In the genomic region with DNA sequence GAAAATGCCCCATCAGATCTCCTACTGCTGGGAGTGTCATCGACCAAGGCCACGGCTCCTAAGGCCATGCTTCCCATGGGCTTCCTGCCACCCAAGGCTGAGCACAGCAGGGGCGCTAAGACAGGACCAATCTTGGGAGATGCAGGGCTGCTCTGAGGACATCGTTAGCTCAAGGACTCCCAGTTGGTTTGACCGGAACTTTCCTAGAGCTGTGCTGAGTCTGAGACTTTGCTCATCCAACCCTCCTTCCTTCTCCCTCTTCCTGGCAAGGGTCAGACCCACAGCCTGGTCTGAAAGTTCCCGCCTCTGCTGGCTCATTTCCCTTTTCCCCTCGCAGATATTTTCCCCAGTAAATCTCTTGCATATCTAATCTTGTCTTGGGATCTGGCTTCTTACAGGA, we compare ENCODE assay signal across 32 cellular contexts. TPM values are rescaled to one million over a fixed set of nuclear protein-coding genes. Genes with fewer than 3 reads are reported as not detected.
A peak's percentile ranks its signal among the peaks of the same experiment; 100 is the strongest.
DNase-seq lines count a peak whose midpoint lies in the region; ATAC-seq, FAIRE-seq and TF ChIP-seq lines count a peak whose summit lies in the region.
"Had no signal": no experiment of that assay in that cellular context is flagged by ENCODE, and none has a peak within 500 bp of the region (broad histone marks: within the 10 kb centered on the region; RNA-seq: fewer than 3 reads in every experiment).

No MANE protein-coding gene starts in this region.

- intact Hi-C loops in Right ventricle myocardium superior (cut with DNase I): no loop called here
- intact Hi-C loops in left ventricle myocardium inferior (cut with micrococcal nuclease): no loop called here
- intact Hi-C loops in upper lobe of right lung (cut with DNase I): no loop called here
- intact Hi-C loops in A673 (cut with micrococcal nuclease; ENCODE audit: unreplicated experiment): no loop called here

- no peak overlapping the region for H2BK12ac ChIP-seq in H1 (ENCODE audit: low read depth, low read length)

- H2BK20ac ChIP-seq in H1 (ENCODE audit: low read length): no peak overlapping the region

- H3K56ac ChIP-seq in H1 (replicated peaks; ENCODE audit: insufficient read length, low read depth, low read length): no peak overlapping the region

- H3K4ac ChIP-seq in H1 (replicated peaks; ENCODE audit: insufficient read length, low read depth, low read length): no peak overlapping the region

- no peaks in the 10 kb centered on the region for H3K79me1 ChIP-seq in H1 (ENCODE audit: low read depth, low read length)

- H3K4me1 Mint-ChIP-seq in mesothelial cell of epicardium: peaks cover 39% of the 10 kb centered on the region

- H4K91ac ChIP-seq in H1 (replicated peaks; ENCODE audit: insufficient read length, low read length): no peak overlapping the region

- H3K18ac ChIP-seq in H1 (ENCODE audit: extremely low read depth, low read length): no peak overlapping the region

- H3K4me2 ChIP-seq in H1 (ENCODE audit: insufficient read depth in 1 of 2, low read depth in 2 of 2, low read length in 2 of 2): no peak overlapping the region

- no peaks in the 10 kb centered on the region for H3K9me3 ChIP-seq in left ventricle myocardium inferior (replicated peaks)
- H3K9me3 ChIP-seq in H1 (ENCODE audit: insufficient read depth in 2 of 2, low read depth in 1 of 2, low read length in 1 of 2): no peaks in the 10 kb centered on the region
- no peaks in the 10 kb centered on the region for H3K9me3 ChIP-seq in upper lobe of right lung
- no peaks in the 10 kb centered on the region for H3K9me3 ChIP-seq in A673 (ENCODE audit: low read depth, low read length, poor library complexity, severe bottlenecking)
- H3K9me3 ChIP-seq in Peyer's patch: no peaks in the 10 kb centered on the region
- H3K9me3 ChIP-seq: colonic mucosa, mucosa of descending colon, upper lobe of left lung had no signal

- no peaks in the 10 kb centered on the region for H3K9me3 Mint-ChIP-seq in mesothelial cell of epicardium
- H3K9me3 Mint-ChIP-seq: CD8-positive, alpha-beta T cell; effector memory CD8-positive, alpha-beta T cell; natural killer cell treated with Interleukin-12 subunit alpha and Interleukin-12 subunit beta and Interleukin-15 and Interleukin-18, amount 100 ng/mL, for 72 hours; stimulated activated effector memory CD8-positive, alpha-beta T cell treated with anti-CD3 and anti-CD28 coated beads, Interleukin-12 subunit alpha, Interleukin-12 subunit beta, amount 100 ng/mL, for 72 hours had no signal

- H3K27ac ChIP-seq in left ventricle myocardium inferior (replicated peaks) (no peak overlapping the region), H1 (ENCODE audit: low read depth, low read length) (no peak overlapping the region), upper lobe of right lung (no peak overlapping the region), A673 (ENCODE audit: low read depth, low read length, poor library complexity, severe bottlenecking) (no peak overlapping the region), Peyer's patch (no peak overlapping the region)
- H3K27ac ChIP-seq: colonic mucosa, VCaP had no signal

- CTCF ChIA-PET in H1 (lab: Charles Lee; ENCODE audit: partially characterized antibody): interaction anchor here (1.3 kb wide), 2 partner anchors 58 to 139 kb away, joined by 3 to 4 read pairs; partner anchors contain the start of gene EPHB3
- CTCF ChIA-PET in A673 (lab: Charles Lee): no interaction called here

- POLR2A ChIA-PET in H1 (lab: Charles Lee; ENCODE audit: partially characterized antibody) (interaction anchor here (1.0 to 1.3 kb wide), 2 partner anchors 16 to 93 kb away, joined by 3 to 4 read pairs; partner anchors contain the start of gene MAGEF1), A673 (lab: Charles Lee; ENCODE audit: low non-redundant PET) (interaction anchor here (0.5 kb wide), 1 partner anchor 13 kb away, joined by 4 read pairs; no protein-coding TSS in a partner anchor)

- H2BK120ac ChIP-seq in H1 (replicated peaks; ENCODE audit: low read depth, low read length): no peak overlapping the region

- no peak for TF ChIP-seq POLR2A in H1 (IDR thresholded peaks at IDR 0.05; ENCODE audit: control extremely low read depth in 1 of 2, low read depth in 2 of 2, low read length in 2 of 2)
- TF ChIP-seq POLR2A in Peyer's patch (IDR thresholded peaks at IDR 0.05): no peak

- 92% methylated on average over 7 of the region's 7 CpGs; no CpG with 5 or more reads in 1 of the 2 experiments for WGBS in H1 (ENCODE audit: extremely low coverage in 1 of 2, insufficient coverage in 1 of 2, insufficient read length in 1 of 2, insufficient replicate concordance in 2 of 2, low coverage in 1 of 2, low lambda C conversion rate in 2 of 2, missing lambda C conversion rate in 1 of 2), 2 experiments

- H3K4me1 ChIP-seq in left ventricle myocardium inferior (peaks cover 25% of the 10 kb centered on the region), H1 (replicated peaks in 1 of 4; ENCODE audit: control insufficient read depth in 3 of 4, insufficient read depth in 4 of 4, low read length in 3 of 4) (no peaks in the 10 kb centered on the region), upper lobe of right lung (peaks cover 9% of the 10 kb centered on the region), A673 (ENCODE audit: insufficient read depth, low read length, poor library complexity, severe bottlenecking) (no peaks in the 10 kb centered on the region), Peyer's patch (peaks cover 0 to 10% (median 0%) of the 10 kb centered on the region in 4 donors)
- H3K4me1 ChIP-seq: colonic mucosa had no signal

- no peak for FAIRE-seq in H1 (lab: Jason Lieb, UNC)
- FAIRE-seq in frontal cortex (lab: Jason Lieb, UNC): no peak
- FAIRE-seq: A204.1, kidney had no signal

- H3K27me3 ChIP-seq in left ventricle myocardium inferior (ENCODE audit: low read depth) (no peaks in the 10 kb centered on the region), H1 (replicated peaks in 1 of 4; ENCODE audit: control insufficient read depth in 3 of 4, extremely low read depth in 1 of 4, insufficient read depth in 3 of 4, low read length in 3 of 4) (peaks cover 0 to 3% (median 0%) of the 10 kb centered on the region in 4 experiments; a peak in 2 of 7 replicates), upper lobe of right lung (no peaks in the 10 kb centered on the region), A673 (replicated peaks; ENCODE audit: insufficient read depth, low read depth, low read length, poor library complexity) (no peaks in the 10 kb centered on the region), Peyer's patch (no peaks in the 10 kb centered on the region)
- H3K27me3 ChIP-seq: colonic mucosa, upper lobe of left lung had no signal

- H3K79me2 ChIP-seq in H1 (ENCODE audit: control insufficient read depth in 1 of 2, insufficient read depth in 2 of 2, low read length in 2 of 2): no peaks in the 10 kb centered on the region

- peak overlapping the region; percentile 28 for H4K8ac ChIP-seq in H1 (ENCODE audit: extremely low read depth, insufficient read depth, low read length)

- H3K27ac Mint-ChIP-seq in mesothelial cell of epicardium: peak overlapping the region; percentile 0
- H3K27ac Mint-ChIP-seq: activated CD4-positive, alpha-beta T cell treated with anti-CD3 and anti-CD28 coated beads for 36 hours; CD8-positive, alpha-beta T cell; effector memory CD8-positive, alpha-beta T cell; natural killer cell treated with Interleukin-12 subunit alpha and Interleukin-12 subunit beta and Interleukin-15 and Interleukin-18, amount 100 ng/mL, for 72 hours had no signal

- no peaks in the 10 kb centered on the region for H3K23me2 ChIP-seq in H1 (ENCODE audit: low read depth, low read length)

- ATAC-seq in Right ventricle myocardium superior (ENCODE audit: poor library complexity) (peak; percentile 70), upper lobe of right lung (peak; percentile 34)
- ATAC-seq: activated CD4-positive, alpha-beta T cell treated with anti-CD3 and anti-CD28 coated beads for 36 hours; esophagus mucosa; HCT116; natural killer cell treated with Interleukin-12 subunit alpha and Interleukin-12 subunit beta and Interleukin-15 and Interleukin-18, amount 100 ng/mL, for 72 hours had no signal

- H2BK15ac ChIP-seq in H1 (ENCODE audit: low read length): no peak overlapping the region

- no peak overlapping the region for H4K5ac ChIP-seq in H1 (ENCODE audit: insufficient read length, low read depth, low read length)

- H2BK5ac ChIP-seq in H1 (ENCODE audit: low read depth, low read length): no peak overlapping the region

- no peak overlapping the region for H3K9ac ChIP-seq in H1 (replicated peaks in 1 of 4; ENCODE audit: extremely low read depth in 1 of 4, low read depth in 3 of 4, low read length in 3 of 4)

- no peak overlapping the region for H2AFZ ChIP-seq in H1 (ENCODE audit: low read length)

- no peak overlapping the region for H2AK5ac ChIP-seq in H1 (ENCODE audit: low read depth, low read length)

- no peaks in the 10 kb centered on the region for H3K27me3 Mint-ChIP-seq in mesothelial cell of epicardium (ENCODE audit: low read depth)

- H3K4me3 ChIP-seq in left ventricle myocardium inferior (no peak overlapping the region), H1 (ENCODE audit: extremely low read depth in 1 of 4, insufficient read depth in 2 of 4, low read depth in 3 of 4, low read length in 4 of 4) (no peak overlapping the region), upper lobe of right lung (no peak overlapping the region), A673 (ENCODE audit: low read depth, low read length, poor library complexity, severe bottlenecking) (no peak overlapping the region), Peyer's patch (no peak overlapping the region)
- H3K4me3 ChIP-seq: colonic mucosa, lung, mucosa of descending colon, upper lobe of left lung had no signal

- no peak overlapping the region for H3K4me3 Mint-ChIP-seq in mesothelial cell of epicardium
- H3K4me3 Mint-ChIP-seq: activated CD4-positive, alpha-beta T cell treated with anti-CD3 and anti-CD28 coated beads for 36 hours; activated naive CD8-positive, alpha-beta T cell; CD8-positive, alpha-beta T cell; natural killer cell treated with Interleukin-12 subunit alpha and Interleukin-12 subunit beta and Interleukin-15 and Interleukin-18, amount 100 ng/mL, for 72 hours; stimulated activated effector memory CD8-positive, alpha-beta T cell treated with anti-CD3 and anti-CD28 coated beads, Interleukin-12 subunit alpha, Interleukin-12 subunit beta, amount 100 ng/mL, for 72 hours had no signal

- no peaks in the 10 kb centered on the region for H4K20me1 ChIP-seq in H1 (replicated peaks in 1 of 2; ENCODE audit: control insufficient read depth in 1 of 2, insufficient read depth in 2 of 2, low read length in 2 of 2)

- no peaks in the 10 kb centered on the region for H3K36me3 Mint-ChIP-seq in mesothelial cell of epicardium
- H3K36me3 Mint-ChIP-seq: activated naive CD8-positive, alpha-beta T cell; CD8-positive, alpha-beta T cell; natural killer cell treated with Interleukin-12 subunit alpha and Interleukin-12 subunit beta and Interleukin-15 and Interleukin-18, amount 100 ng/mL, for 72 hours had no signal

- no peak for TF ChIP-seq RAD21 in H1 (IDR thresholded peaks at IDR 0.05 in 1 of 2, conservative IDR thresholded peaks at IDR 0.05 in 1 of 2; ENCODE audit: low read depth in 2 of 2, low read length in 2 of 2)

- TF ChIP-seq CTCF in left ventricle myocardium inferior (IDR thresholded peaks at IDR 0.05; ENCODE audit: borderline replicate concordance): no peak
- TF ChIP-seq CTCF in H1 (IDR thresholded peaks at IDR 0.05; ENCODE audit: control extremely low read depth in 1 of 3, insufficient read depth in 1 of 3, low read depth in 1 of 3, low read length in 3 of 3): no peak
- no peak for TF ChIP-seq CTCF in mesothelial cell of epicardium (IDR thresholded peaks at IDR 0.05; ENCODE audit: unreplicated experiment)
- TF ChIP-seq CTCF in upper lobe of right lung (IDR thresholded peaks at IDR 0.05): no peak
- TF ChIP-seq CTCF in A673 (conservative IDR thresholded peaks at IDR 0.05; ENCODE audit: low read depth, low read length): no peak
- no peak for TF ChIP-seq CTCF in Peyer's patch (IDR thresholded peaks at IDR 0.05)

- no TSS peak for BruUV-seq in A673 (replicated peaks; lab: Mats Ljungman, UMichigan)

- H3K36me3 ChIP-seq in left ventricle myocardium inferior: no peaks in the 10 kb centered on the region
- H3K36me3 ChIP-seq in H1 (ENCODE audit: control insufficient read depth in 2 of 4, insufficient read depth in 4 of 4, low read length in 3 of 4): no peaks in the 10 kb centered on the region
- H3K36me3 ChIP-seq in upper lobe of right lung: no peaks in the 10 kb centered on the region
- H3K36me3 ChIP-seq in A673 (ENCODE audit: insufficient read depth, low read length, poor library complexity, severe bottlenecking): no peaks in the 10 kb centered on the region
- H3K36me3 ChIP-seq in Peyer's patch: no peaks in the 10 kb centered on the region
- H3K36me3 ChIP-seq: colonic mucosa, upper lobe of left lung had no signal

- no peak overlapping the region for H3K23ac ChIP-seq in H1 (ENCODE audit: insufficient read length)

- DNase-seq in Right ventricle myocardium superior (no peak), left ventricle myocardium inferior (no peak), H1 (ENCODE audit: low read depth in 1 of 2, low spot score in 2 of 2) (no peak), mesothelial cell of epicardium (ENCODE audit: low spot score in 2 of 2, unreplicated experiment in 2 of 2) (no peak), upper lobe of right lung (no peak), A673 (ENCODE audit: low spot score) (no peak), Peyer's patch (no peak), frontal cortex (ENCODE audit: low spot score in 2 of 2) (no peak)
- DNase-seq: activated CD4-positive, alpha-beta T cell treated with anti-CD3 and anti-CD28 coated beads for 36 hours; activated T-cell treated with anti-CD3 and anti-CD28 coated beads for 4 hours; colonic mucosa; effector memory CD8-positive, alpha-beta T cell; head of caudate nucleus; Karpas-422; kidney; mucosa of descending colon; NCI-H1417; NCI-H2029; NCI-H526 treated with DMSO at 0.1 percent for 48 hours; SIG-M5; stimulated activated CD4-positive, alpha-beta T cell treated with anti-CD3 and anti-CD28 coated beads, Interleukin-15, amount 100 ng/mL, for 24 hours; substantia nigra; upper lobe of left lung had no signal

- no peak overlapping the region for H3K14ac ChIP-seq in H1 (ENCODE audit: insufficient read length)

- TF ChIP-seq EP300 in H1 (IDR thresholded peaks at IDR 0.05; ENCODE audit: borderline replicate concordance in 1 of 2, low read depth in 2 of 2, low read length in 2 of 2): no peak

RNA-seq across cellular contexts. Expression of gene EPHB3, which starts 57.2 kb away (rescaled TPM):
- total RNA-seq in Right ventricle myocardium superior: 2.2 TPM
- 5.0 TPM for total RNA-seq in left ventricle myocardium inferior
- 0.80 and 0.91 TPM in 2 replicates for total RNA-seq in H1 (2021; fragmentation: NEBNext Ultra II Directional; extraction: Animal tissue kit (Norgen Biotek cat#: 25700))
- polyA plus RNA-seq in H1 (2011; rRNA removed): 0.41 and 0.82 TPM in 2 replicates
- 0.61 TPM for polyA plus RNA-seq in H1 (2011; cell fraction: cytosol; rRNA removed)
- polyA plus RNA-seq in H1 (2011; cell fraction: nucleus; rRNA removed): 1.5 TPM
- 0.83 to 1.3 TPM (median 1.0 TPM) in 4 replicates for polyA plus RNA-seq in H1 (2012, experiment 1 of 2)
- 1.2 TPM for polyA plus RNA-seq in H1 (2012, experiment 2 of 2)
- polyA plus RNA-seq in H1 (2013, experiment 1 of 2): 0.55 TPM
- polyA plus RNA-seq in H1 (2013, experiment 2 of 2): 0.46 TPM
- polyA minus RNA-seq in H1 (2011; rRNA and poly(A)+ RNA removed): 0.78 and 1.8 TPM in 2 replicates
- 1.8 TPM for polyA minus RNA-seq in H1 (2011; cell fraction: cytosol; rRNA and poly(A)+ RNA removed)
- polyA minus RNA-seq in H1 (2011; cell fraction: nucleus; rRNA and poly(A)+ RNA removed): 0.40 TPM
- total RNA-seq in mesothelial cell of epicardium: 98.9 to 115 TPM (median 106 TPM) in 3 replicates
- 7.8 TPM for total RNA-seq in upper lobe of right lung
- total RNA-seq in A673 (2021): 15.6 and 19.4 TPM in 2 replicates
- total RNA-seq in Peyer's patch: 10 to 100 TPM in 3 of 4 donors, 1 to 10 TPM in 1; 6.0 to 59.4 (median 17.2) TPM
- total RNA-seq in frontal cortex: 5.7 TPM
- total RNA-seq: activated CD4-positive, alpha-beta T cell treated with anti-CD3 and anti-CD28 coated beads for 36 hours; CD8-positive, alpha-beta T cell; natural killer cell treated with Interleukin-12 subunit alpha and Interleukin-12 subunit beta and Interleukin-15 and Interleukin-18, amount 100 ng/mL, for 72 hours had no signal
